In genomic region chr4:188740791-188741190, GRCh38 we compare ENCODE assay signal across 8 cellular contexts.
DNase-seq lines count a peak whose midpoint lies in the region; ATAC-seq, FAIRE-seq and TF ChIP-seq lines count a peak whose summit lies in the region.
"Not testable (repeated sequence)": the region's sequence is repeated elsewhere in the genome, so short reads cannot be mapped to it uniquely, and the experiment has no call there.

No MANE protein-coding gene starts in this region.

- H3F3A ChIP-seq in GM23338 (replicated peaks; ENCODE audit: low read depth) = not testable (repeated sequence)

- not testable (repeated sequence) for TF ChIP-seq POLR2A in GM12892 (IDR thresholded peaks at IDR 0.05; ENCODE audit: low read depth, low read length); HepG2 (IDR thresholded peaks at IDR 0.05; ENCODE audit: insufficient read depth in 1 of 2, low read depth in 2 of 2, low read length in 2 of 2)

- H3K79me2 ChIP-seq in GM23338 (replicated peaks; ENCODE audit: insufficient read depth); HepG2 (ENCODE audit: insufficient read depth, low read length): not testable (repeated sequence)

- H3K4me1 ChIP-seq in A673 (ENCODE audit: insufficient read depth, low read length, poor library complexity, severe bottlenecking); GM23338 (ENCODE audit: insufficient read depth); Panc1 (ENCODE audit: control insufficient read depth, insufficient read depth, low read length); HepG2 (ENCODE audit: insufficient read depth, low read length): not testable (repeated sequence)

- not testable (repeated sequence) for H2AFZ ChIP-seq in GM23338; HepG2 (ENCODE audit: low read length)

- in situ Hi-C loops in Panc1 (cut with HindIII; ENCODE audit: low pct_unique_long_range_greater_than_20kb, low sequenced_read_pairs); HepG2 (cut with HindIII; ENCODE audit: extremely low pct_ligation_motif_present, low pct_unique_long_range_greater_than_20kb): not testable (repeated sequence)

- H3K36me3 Mint-ChIP-seq in GM23338 (ENCODE audit: low read depth); activated CD8-positive, alpha-beta T cell treated with anti-CD3 and anti-CD28 coated beads, Interleukin-2, amount 10 ng/mL, durations not matched to agents 7 days and 5 days (ENCODE audit: low read depth); central memory CD8-positive, alpha-beta T cell (ENCODE audit: insufficient read depth): not testable (repeated sequence)

- not testable (repeated sequence) for H3K4me3 ChIP-seq in A673 (ENCODE audit: low read depth, low read length, poor library complexity, severe bottlenecking); GM23338; Panc1 (ENCODE audit: low read depth in 2 of 2, low read length in 2 of 2); HepG2 (replicated peaks in 1 of 3; ENCODE audit: insufficient read depth in 1 of 3, low read depth in 2 of 3, low read length in 3 of 3)

- ATAC-seq in GM23338 (peak; percentile 61), Panc1 (peak; percentile 56; the same call in 1 of the 2 replicates), HepG2 (peak; percentile 76)
- peak; percentile 49 for ATAC-seq in activated CD8-positive, alpha-beta T cell treated with anti-CD3 and anti-CD28 coated beads, Interleukin-2, amount 10 ng/mL, durations not matched to agents 7 days and 5 days
- peak; percentile 14 for ATAC-seq in central memory CD8-positive, alpha-beta T cell (replicated peaks; ENCODE audit: extremely low read depth, poor library complexity, severe bottlenecking)

- not testable (repeated sequence) for H3K27ac Mint-ChIP-seq in GM23338; activated CD8-positive, alpha-beta T cell treated with anti-CD3 and anti-CD28 coated beads, Interleukin-2, amount 10 ng/mL, durations not matched to agents 7 days and 5 days; central memory CD8-positive, alpha-beta T cell (ENCODE audit: low read depth)

- 9% methylated on average over 1 of the region's 1 CpG for WGBS in HepG2 (ENCODE audit: low lambda C conversion rate)

- TF ChIP-seq CTCF in A673 (conservative IDR thresholded peaks at IDR 0.05; ENCODE audit: low read depth, low read length); GM23338 (conservative IDR thresholded peaks at IDR 0.05; ENCODE audit: low read depth in 2 of 2); Panc1 (IDR thresholded peaks at IDR 0.05); HepG2 (CRISPR knock-in tag; IDR thresholded peaks at IDR 0.05): not testable (repeated sequence)

- H3K4me1 Mint-ChIP-seq in GM23338; activated CD8-positive, alpha-beta T cell treated with anti-CD3 and anti-CD28 coated beads, Interleukin-2, amount 10 ng/mL, durations not matched to agents 7 days and 5 days (ENCODE audit: low read depth); central memory CD8-positive, alpha-beta T cell: not testable (repeated sequence)

- H3K27ac ChIP-seq in A673 (ENCODE audit: low read depth, low read length, poor library complexity, severe bottlenecking); GM23338 (ENCODE audit: low read depth); Panc1 (ENCODE audit: low read length); HepG2 (ENCODE audit: extremely low read length, insufficient read depth, low read length): not testable (repeated sequence)

- H3K4me3 Mint-ChIP-seq in GM23338; activated CD8-positive, alpha-beta T cell treated with anti-CD3 and anti-CD28 coated beads, Interleukin-2, amount 10 ng/mL, durations not matched to agents 7 days and 5 days; central memory CD8-positive, alpha-beta T cell: not testable (repeated sequence)

- FAIRE-seq in GM12892 (lab: Jason Lieb, UNC) (peak; percentile 50), HTR-8/SVneo (lab: Jason Lieb, UNC) (peak; percentile 86), HepG2 (lab: Jason Lieb, UNC) (peak; percentile 26)

- H3K4me2 ChIP-seq in GM23338; HepG2 (ENCODE audit: low read depth, low read length): not testable (repeated sequence)

- not testable (repeated sequence) for H3K9me2 ChIP-seq in GM23338 (ENCODE audit: insufficient read depth)

- H3K9me3 Mint-ChIP-seq in GM23338; activated CD8-positive, alpha-beta T cell treated with anti-CD3 and anti-CD28 coated beads, Interleukin-2, amount 10 ng/mL, durations not matched to agents 7 days and 5 days (ENCODE audit: insufficient read depth); central memory CD8-positive, alpha-beta T cell: not testable (repeated sequence)

- not testable (repeated sequence) for TF ChIP-seq EP300 in HepG2 (IDR thresholded peaks at IDR 0.05; ENCODE audit: low read depth in 2 of 2, low read length in 2 of 2); HepG2 (CRISPR knock-in tag; IDR thresholded peaks at IDR 0.05; ENCODE audit: borderline replicate concordance)

- POLR2A ChIA-PET in A673 (lab: Charles Lee; ENCODE audit: low non-redundant PET); Panc1 (lab: Charles Lee); activated CD8-positive, alpha-beta T cell treated with anti-CD3 and anti-CD28 coated beads, Interleukin-2, amount 10 ng/mL, durations not matched to agents 7 days and 5 days (lab: Charles Lee); HepG2 (lab: Yijun Ruan, JAX): not testable (repeated sequence)

- BruUV-seq in A673 (replicated peaks; lab: Mats Ljungman, UMichigan) (TSS peak; percentile 71), Panc1 (replicated peaks; lab: Mats Ljungman, UMichigan) (TSS peak; percentile 99)
- not testable (repeated sequence) for BruUV-seq in HepG2 (replicated peaks; lab: Mats Ljungman, UMichigan)

- H3K27me3 ChIP-seq in A673 (replicated peaks; ENCODE audit: insufficient read depth, low read depth, low read length, poor library complexity); GM23338 (ENCODE audit: insufficient read depth); Panc1 (ENCODE audit: control insufficient read depth, insufficient read depth, low read length); HepG2 (ENCODE audit: control insufficient read depth in 1 of 2, insufficient read depth in 2 of 2, low read length in 2 of 2): not testable (repeated sequence)

- TF ChIP-seq RAD21 in HepG2 (CRISPR knock-in tag; IDR thresholded peaks at IDR 0.05) = not testable (repeated sequence)

- CTCF ChIA-PET in A673 (lab: Charles Lee); Panc1 (lab: Charles Lee); activated CD8-positive, alpha-beta T cell treated with anti-CD3 and anti-CD28 coated beads, Interleukin-2, amount 10 ng/mL, durations not matched to agents 7 days and 5 days (lab: Charles Lee); HepG2 (lab: Yijun Ruan, JAX; ENCODE audit: low intra/inter-chr PET ratio, low total read pairs): not testable (repeated sequence)

- not testable (repeated sequence) for DNase-seq in A673 (ENCODE audit: low spot score); GM12892 (ENCODE audit: insufficient read length); GM23338 (ENCODE audit: low spot score); HTR-8/SVneo (ENCODE audit: insufficient read length, low spot score); Panc1 (ENCODE audit: low read depth, low spot score); activated CD8-positive, alpha-beta T cell treated with anti-CD3 and anti-CD28 coated beads, Interleukin-2, amount 10 ng/mL, durations not matched to agents 7 days and 5 days; central memory CD8-positive, alpha-beta T cell (ENCODE audit: low spot score in 2 of 2); HepG2 (ENCODE audit: low spot score)

- not testable (repeated sequence) for H4K20me1 ChIP-seq in GM23338 (replicated peaks; ENCODE audit: insufficient read depth); HepG2 (ENCODE audit: insufficient read depth, low read length)

- H3K9me3 ChIP-seq in A673 (ENCODE audit: low read depth, low read length, poor library complexity, severe bottlenecking); Panc1 (ENCODE audit: control insufficient read depth, insufficient read depth, low read depth, low read length); HepG2 (ENCODE audit: low read length): not testable (repeated sequence)

- intact Hi-C loops in A673 (cut with micrococcal nuclease; ENCODE audit: unreplicated experiment); Panc1 (cut with micrococcal nuclease; ENCODE audit: unreplicated experiment); HepG2 (cut with micrococcal nuclease; ENCODE audit: unreplicated experiment): not testable (repeated sequence)

- H3K9ac ChIP-seq in HepG2 (ENCODE audit: insufficient read depth, low read depth, low read length) = not testable (repeated sequence)

- H3K27me3 Mint-ChIP-seq in GM23338 (ENCODE audit: insufficient read depth, low read depth, poor library complexity); activated CD8-positive, alpha-beta T cell treated with anti-CD3 and anti-CD28 coated beads, Interleukin-2, amount 10 ng/mL, durations not matched to agents 7 days and 5 days (ENCODE audit: low read depth); central memory CD8-positive, alpha-beta T cell: not testable (repeated sequence)

- H3K36me3 ChIP-seq in A673 (ENCODE audit: insufficient read depth, low read length, poor library complexity, severe bottlenecking); GM23338 (ENCODE audit: insufficient read depth); Panc1 (ENCODE audit: control insufficient read depth, insufficient read depth, low read length); HepG2 (replicated peaks in 1 of 2; ENCODE audit: control insufficient read depth in 1 of 2, insufficient read depth in 2 of 2, low read length in 2 of 2): not testable (repeated sequence)

Comparison
In these comparisons a context has a peak if more than half of its experiments do, and no peak if none do; other contexts are left out.
1. ATAC-seq: peak in every context shown above with its lines; median percentile 76 in HepG2; 61 in GM23338; 56 in Panc1; 49 in activated CD8-positive, alpha-beta T cell treated with anti-CD3 and anti-CD28 coated beads, Interleukin-2, amount 10 ng/mL, durations not matched to agents 7 days and 5 days; 14 in central memory CD8-positive, alpha-beta T cell.